In genomic region chr1:26225033-26225831, GRCh38 we compare ENCODE assay signal across 9 cellular contexts. TPM values are rescaled to one million over a fixed set of nuclear protein-coding genes. Genes with fewer than 3 reads are reported as not detected.
A peak's percentile ranks its signal among the peaks of the same experiment; 100 is the strongest.
DNase-seq lines count a peak whose midpoint lies in the region; ATAC-seq and TF ChIP-seq lines count a peak whose summit lies in the region.
"Had no signal": no experiment of that assay in that cellular context is flagged by ENCODE, and none has a peak within 500 bp of the region (broad histone marks: within the 10 kb centered on the region; RNA-seq: fewer than 3 reads in every experiment).

No MANE protein-coding gene starts in this region.

- POLR2A ChIA-PET in A673 (lab: Charles Lee; ENCODE audit: low non-redundant PET) = no interaction called here

- no peak overlapping the region for H3K27ac Mint-ChIP-seq in activated naive CD8-positive, alpha-beta T cell treated with anti-CD3 and anti-CD28 coated beads for 36 hours

- peak overlapping the region; percentile 70 for H3K4me3 Mint-ChIP-seq in activated naive CD8-positive, alpha-beta T cell treated with anti-CD3 and anti-CD28 coated beads for 36 hours

- H3K9me3 ChIP-seq in A673 (ENCODE audit: low read depth, low read length, poor library complexity, severe bottlenecking) (no peaks in the 10 kb centered on the region), heart right ventricle (no peaks in the 10 kb centered on the region)

- H3K4me3 ChIP-seq in A673 (ENCODE audit: low read depth, low read length, poor library complexity, severe bottlenecking) (peak overlapping the region; percentile 6), heart right ventricle (peak overlapping the region; percentile 36 to 62 (median 55)), urinary bladder (ENCODE audit: low read depth, low read length) (peak overlapping the region; percentile 28)

- DNase-seq in A673 (ENCODE audit: low spot score) (peak; percentile 11), NCI-H1092 treated with DMSO at 0.1 percent for 48 hours (lab: John Stamatoyannopoulos, UW) (peak; percentile 22), heart right ventricle (peak; percentile 65 to 76), occipital lobe (lab: John Stamatoyannopoulos, UW) (peak; percentile 78), NCI-H2196 (lab: John Stamatoyannopoulos, UW; ENCODE audit: unreplicated experiment) (no peak), epidermal melanocyte (ENCODE audit: insufficient read length, low spot score) (no peak)
- DNase-seq in activated naive CD8-positive, alpha-beta T cell treated with anti-CD3 and anti-CD28 coated beads for 36 hours = peak; percentile 56
- DNase-seq: DND-41 had no signal

- H3K4me1 Mint-ChIP-seq in activated naive CD8-positive, alpha-beta T cell treated with anti-CD3 and anti-CD28 coated beads for 36 hours = peaks cover 6% of the 10 kb centered on the region

- intact Hi-C loops in A673 (cut with micrococcal nuclease; ENCODE audit: unreplicated experiment) = no loop called here
- intact Hi-C loops in heart right ventricle (cut with DNase I) = loop anchor here in 3 of 10 donors (2.0 to 10.0 kb wide), 3 partner anchors 50 to 120 kb away; partner anchors contain the start of genes C1orf232 (in 1 of the 3), CNKSR1 (in 1 of the 3), ZNF593 (in 1 of the 3) and ZNF593OS (in 1 of the 3)

- H3K4me1 ChIP-seq in A673 (ENCODE audit: insufficient read depth, low read length, poor library complexity, severe bottlenecking) = no peaks in the 10 kb centered on the region
- H3K4me1 ChIP-seq in heart right ventricle = peaks cover 0 to 20% (median 12%) of the 10 kb centered on the region in 9 donors
- H3K4me1 ChIP-seq in urinary bladder (ENCODE audit: insufficient read depth) = no peaks in the 10 kb centered on the region

- 5 to 6% methylated on average over 50 of the region's 50 CpGs for WGBS in heart right ventricle, 2 donors
- 10% methylated on average over 50 of the region's 50 CpGs for WGBS in urinary bladder

- CTCF ChIA-PET in A673 (lab: Charles Lee) = no interaction called here

- H3K27me3 Mint-ChIP-seq in activated naive CD8-positive, alpha-beta T cell treated with anti-CD3 and anti-CD28 coated beads for 36 hours = peaks cover 23% of the 10 kb centered on the region

- H3K36me3 Mint-ChIP-seq in activated naive CD8-positive, alpha-beta T cell treated with anti-CD3 and anti-CD28 coated beads for 36 hours = no peaks in the 10 kb centered on the region

- ATAC-seq in heart right ventricle = peak; percentile 85 to 94 (median 92)

- H3K27me3 ChIP-seq in A673 (replicated peaks; ENCODE audit: insufficient read depth, low read depth, low read length, poor library complexity) = peaks cover 4% of the 10 kb centered on the region
- peaks cover 0 to 28% (median 14%) of the 10 kb centered on the region in 7 donors for H3K27me3 ChIP-seq in heart right ventricle

- H3K36me3 ChIP-seq in A673 (ENCODE audit: insufficient read depth, low read length, poor library complexity, severe bottlenecking) (no peaks in the 10 kb centered on the region), heart right ventricle (no peaks in the 10 kb centered on the region), urinary bladder (ENCODE audit: insufficient read depth) (no peaks in the 10 kb centered on the region)

- no peak overlapping the region for H3K27ac ChIP-seq in A673 (ENCODE audit: low read depth, low read length, poor library complexity, severe bottlenecking)
- H3K27ac ChIP-seq in heart right ventricle = peak overlapping the region in 9 of 10 donors; percentile 5 to 71 (median 56)
- no peak overlapping the region for H3K27ac ChIP-seq in urinary bladder (ENCODE audit: low read depth)

- TF ChIP-seq CTCF in A673 (conservative IDR thresholded peaks at IDR 0.05; ENCODE audit: low read depth, low read length) (no peak), heart right ventricle (IDR thresholded peaks at IDR 0.05) (no peak)

- no TSS peak for BruUV-seq in A673 (replicated peaks; lab: Mats Ljungman, UMichigan)

- H3K9me3 Mint-ChIP-seq in activated naive CD8-positive, alpha-beta T cell treated with anti-CD3 and anti-CD28 coated beads for 36 hours = no peaks in the 10 kb centered on the region

RNA-seq across cellular contexts. Expression of gene CEP85, which starts 8.8 kb away (rescaled TPM):
- total RNA-seq in A673 (2021) = 51.3 and 51.5 TPM in 2 replicates
- 10 to 100 TPM; 28.1 to 29.6 TPM for total RNA-seq in activated naive CD8-positive, alpha-beta T cell treated with anti-CD3 and anti-CD28 coated beads for 36 hours
- total RNA-seq in heart right ventricle = 10 to 100 TPM; 29.9 to 74.5 (median 53.8) TPM
- 10 to 100 TPM in 1 of 2 donors, 1 to 10 TPM in 1; 7.0 to 30.9 TPM for polyA plus RNA-seq in heart right ventricle
- 11.5 TPM for total RNA-seq in occipital lobe
- 13.5 TPM for total RNA-seq in urinary bladder
- polyA plus RNA-seq in urinary bladder = 4.3 TPM

RNA-seq across cellular contexts. Expression of gene CATSPER4, which starts 34.8 kb away (rescaled TPM):
- total RNA-seq in A673 (2021) (not detected in 2 replicates), heart right ventricle (not detected), occipital lobe (not detected), urinary bladder (not detected)
- not detected for total RNA-seq in activated naive CD8-positive, alpha-beta T cell treated with anti-CD3 and anti-CD28 coated beads for 36 hours
- polyA plus RNA-seq in heart right ventricle (not detected), urinary bladder (not detected)

RNA-seq across cellular contexts. Expression of gene CNKSR1, which starts 47.9 kb away (rescaled TPM):
- total RNA-seq in A673 (2021) (1.6 and 1.8 TPM in 2 replicates), heart right ventricle (1 to 10 TPM in 9 of 10 donors, under 1 TPM in 1; 0.93 to 6.3 (median 2.1) TPM), occipital lobe (3.1 TPM), urinary bladder (5.3 TPM)
- total RNA-seq in activated naive CD8-positive, alpha-beta T cell treated with anti-CD3 and anti-CD28 coated beads for 36 hours = 1 to 10 TPM; 2.2 to 2.4 TPM
- polyA plus RNA-seq in heart right ventricle (1 to 10 TPM in 1 of 2 donors, under 1 TPM in 1; 0.84 to 5.7 TPM), urinary bladder (4.2 TPM)

RNA-seq across cellular contexts. Expression of gene ZNF593OS, which starts 53.6 kb away (rescaled TPM):
- not detected in 2 replicates for total RNA-seq in A673 (2021)
- total RNA-seq in activated naive CD8-positive, alpha-beta T cell treated with anti-CD3 and anti-CD28 coated beads for 36 hours = not detected
- total RNA-seq in heart right ventricle = not detected
- under 1 TPM in 1 of 2 donors, not detected in 1; 0.46 TPM for polyA plus RNA-seq in heart right ventricle
- total RNA-seq in occipital lobe = not detected
- not detected for total RNA-seq in urinary bladder
- polyA plus RNA-seq in urinary bladder = 0.18 TPM

RNA-seq across cellular contexts. Expression of gene SH3BGRL3, which starts 54.7 kb away (rescaled TPM):
- total RNA-seq in A673 (2021) (133 and 138 TPM in 2 replicates), heart right ventricle (100 to 1,000 TPM in 1 of 10 donors, 10 to 100 TPM in 9; 18.4 to 116 (median 25.2) TPM), occipital lobe (8.4 TPM), urinary bladder (12.3 TPM)
- 100 to 1,000 TPM; 292 to 295 TPM for total RNA-seq in activated naive CD8-positive, alpha-beta T cell treated with anti-CD3 and anti-CD28 coated beads for 36 hours
- polyA plus RNA-seq in heart right ventricle (100 to 1,000 TPM in 1 of 2 donors, 10 to 100 TPM in 1; 96.3 to 153 TPM), urinary bladder (123 TPM)

Comparison
In these comparisons a context has a peak if more than half of its experiments do, and no peak if none do; other contexts are left out.
1. DNase-seq: peak in A673 (single experiment), NCI-H1092 treated with DMSO at 0.1 percent for 48 hours (single experiment), activated naive CD8-positive, alpha-beta T cell treated with anti-CD3 and anti-CD28 coated beads for 36 hours (single experiment), heart right ventricle (2 of 2) and occipital lobe (single experiment); none in NCI-H2196 (single experiment) and epidermal melanocyte (single experiment).
2. H3K27ac ChIP-seq: peak in heart right ventricle (9 of 10); none in A673 (single experiment) and urinary bladder (single experiment).
3. Peak in every context shown above with its lines, with median percentiles within 50 percentile points of each other: H3K4me3 ChIP-seq.